Comparison of ENCODE assay signal across 2 cellular contexts in the genomic region with DNA sequence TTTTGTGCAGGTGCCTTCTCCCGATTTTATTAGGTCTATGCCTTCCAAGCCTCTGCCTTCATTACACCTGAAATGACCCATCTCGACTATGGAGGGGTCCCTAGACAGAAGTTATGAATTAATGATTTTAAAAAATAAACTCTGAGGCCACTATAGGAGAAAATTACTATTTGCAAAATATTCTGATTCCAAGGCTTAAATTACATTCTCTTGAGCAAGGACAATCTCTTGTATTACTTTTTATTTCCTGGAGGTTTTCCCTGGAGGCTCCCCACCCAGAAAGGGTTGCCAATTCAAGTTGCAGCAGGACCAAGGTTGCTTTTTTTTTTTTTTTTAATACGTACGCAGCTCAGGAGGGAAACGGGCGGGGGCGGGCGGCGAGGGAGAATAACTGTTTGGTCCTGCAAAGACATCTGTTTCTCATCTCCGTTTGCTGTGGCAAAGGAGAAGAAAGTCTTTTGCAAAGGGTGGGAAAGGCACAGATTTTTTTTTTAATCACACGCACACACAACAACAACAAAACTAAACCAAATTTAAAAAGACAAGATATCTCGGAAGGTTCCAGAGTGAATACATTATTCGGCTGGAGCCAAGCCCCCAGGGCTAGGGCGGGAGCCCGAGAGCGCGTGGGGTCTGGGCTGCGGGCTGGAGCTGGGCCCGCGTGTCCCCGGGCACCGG.
TF ChIP-seq lines count a peak whose summit lies in the region.

No MANE protein-coding gene starts in this region.

TF ChIP-seq in A549, 52 proteins besides CTCF, POLR2A, EP300 and RAD21 (continued from another document):
- TF ChIP-seq ELK1 (IDR thresholded peaks at IDR 0.05; ENCODE audit: low read depth, low read length) (no peak), KDM5A (IDR thresholded peaks at IDR 0.05) (no peak), FOSL2 (IDR thresholded peaks at IDR 0.05) (no peak), FOSL2 (CRISPR knock-in tag; IDR thresholded peaks at IDR 0.05) (no peak)
TF ChIP-seq in A549: peak in this region for 0.

TF ChIP-seq in IMR-90, 13 proteins besides CTCF, POLR2A, EP300 and RAD21 (continued from another document):
- TF ChIP-seq, protein P1, sequence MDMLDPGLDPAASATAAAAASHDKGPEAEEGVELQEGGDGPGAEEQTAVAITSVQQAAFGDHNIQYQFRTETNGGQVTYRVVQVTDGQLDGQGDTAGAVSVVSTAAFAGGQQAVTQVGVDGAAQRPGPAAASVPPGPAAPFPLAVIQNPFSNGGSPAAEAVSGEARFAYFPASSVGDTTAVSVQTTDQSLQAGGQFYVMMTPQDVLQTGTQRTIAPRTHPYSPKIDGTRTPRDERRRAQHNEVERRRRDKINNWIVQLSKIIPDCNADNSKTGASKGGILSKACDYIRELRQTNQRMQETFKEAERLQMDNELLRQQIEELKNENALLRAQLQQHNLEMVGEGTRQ (IDR thresholded peaks at IDR 0.05; ENCODE audit: low read depth, low read length): no peak
- TF ChIP-seq MAZ (IDR thresholded peaks at IDR 0.05; ENCODE audit: borderline replicate concordance, low read depth, low read length) (no peak), RCOR1 (IDR thresholded peaks at IDR 0.05; ENCODE audit: insufficient replicate concordance, low read length) (no peak), CEBPB (IDR thresholded peaks at IDR 0.05; ENCODE audit: low read depth, low read length) (no peak), MXI1 (IDR thresholded peaks at IDR 0.05; ENCODE audit: borderline replicate concordance, low read depth, low read length) (no peak), MAFK (IDR thresholded peaks at IDR 0.05; ENCODE audit: low read depth, low read length) (no peak), RFX5 (IDR thresholded peaks at IDR 0.05; ENCODE audit: low read depth, low read length) (no peak), NFE2L2 (IDR thresholded peaks at IDR 0.05; ENCODE audit: low read depth, low read length) (no peak), BHLHE40 (IDR thresholded peaks at IDR 0.05; ENCODE audit: low read depth, low read length) (no peak)
